Comparison of ENCODE assay signal across 17 cellular contexts in genomic region chr1:165837838-165838364, GRCh38. TPM values are rescaled to one million over a fixed set of nuclear protein-coding genes. Genes with fewer than 3 reads are reported as not detected.
DNase-seq lines count a peak whose midpoint lies in the region; ATAC-seq, FAIRE-seq and TF ChIP-seq lines count a peak whose summit lies in the region.
"Had no signal": no experiment of that assay in that cellular context is flagged by ENCODE, and none has a peak within 500 bp of the region (broad histone marks: within the 10 kb centered on the region; RNA-seq: fewer than 3 reads in every experiment).

No MANE protein-coding gene starts in this region.

- no peak for TF ChIP-seq RAD21 in A549 (conservative IDR thresholded peaks at IDR 0.05 in 1 of 2, IDR thresholded peaks at IDR 0.05 in 1 of 2)
- TF ChIP-seq RAD21 in GM12878 (IDR thresholded peaks at IDR 0.05; ENCODE audit: insufficient read depth, low read depth, low read length): no peak

- intact Hi-C loops in GM12878 (cut with micrococcal nuclease; ENCODE audit: unreplicated experiment) (no loop called here), left lung (cut with DNase I) (no loop called here)
- intact Hi-C loops in CD4-positive, alpha-beta memory T cell (cut with micrococcal nuclease): no loop called here

- TF ChIP-seq POLR2A in A549 (IDR thresholded peaks at IDR 0.05; ENCODE audit: low read length) (no peak), GM12878 (IDR thresholded peaks at IDR 0.05; ENCODE audit: low read depth, low read length) (no peak)

- H3K36me3 ChIP-seq in HEK293 (ENCODE audit: control insufficient read depth in 2 of 2, insufficient read depth in 1 of 2, low read length in 2 of 2): no peaks in the 10 kb centered on the region
- H3K36me3 ChIP-seq in GM12878 (ENCODE audit: control insufficient read depth in 2 of 2, insufficient read depth in 2 of 2, low read length in 1 of 2): peaks cover 0 to 2% of the 10 kb centered on the region in 2 experiments; a peak in 2 of 4 replicates
- H3K36me3 ChIP-seq in left lung: no peaks in the 10 kb centered on the region
- no peaks in the 10 kb centered on the region for H3K36me3 ChIP-seq in CD4-positive, alpha-beta memory T cell (ENCODE audit: insufficient read depth, low read length)

- H4K20me1 ChIP-seq in GM12878 (ENCODE audit: control insufficient read depth, insufficient read depth): no peaks in the 10 kb centered on the region; the same call in 1 of the 2 replicates

- no peaks in the 10 kb centered on the region for H3K9me3 Mint-ChIP-seq in endothelial cell (ENCODE audit: unreplicated experiment)
- no peaks in the 10 kb centered on the region for H3K9me3 Mint-ChIP-seq in CD4-positive, alpha-beta memory T cell
- H3K9me3 Mint-ChIP-seq: CD8-positive, alpha-beta memory T cell had no signal

- H3K9ac ChIP-seq in GM12878 (ENCODE audit: control insufficient read depth, insufficient read depth, low read length): no peak overlapping the region
- H3K9ac ChIP-seq: SK-N-SH had no signal

- H3K27me3 ChIP-seq in GM12878 (replicated peaks in 1 of 2; ENCODE audit: control insufficient read depth in 2 of 2, insufficient read depth in 2 of 2, low read length in 1 of 2) (no peaks in the 10 kb centered on the region), left lung (peaks cover 0 to 13% of the 10 kb centered on the region in 2 donors)
- no peaks in the 10 kb centered on the region for H3K27me3 ChIP-seq in CD4-positive, alpha-beta memory T cell (ENCODE audit: insufficient read depth, low read length)

- peaks cover 48% of the 10 kb centered on the region for H3K4me1 Mint-ChIP-seq in endothelial cell (ENCODE audit: unreplicated experiment)
- H3K4me1 Mint-ChIP-seq in CD4-positive, alpha-beta memory T cell: peaks cover 11 to 15% (median 14%) of the 10 kb centered on the region in 4 donors

- H3K4me1 ChIP-seq in A549 (peaks cover 78% of the 10 kb centered on the region), HEK293 (ENCODE audit: control insufficient read depth, insufficient read depth, low read length) (peaks cover 7% of the 10 kb centered on the region), GM12878 (ENCODE audit: control insufficient read depth, insufficient read depth, low read length) (peaks cover 25% of the 10 kb centered on the region), left lung (peaks cover 0 to 25% of the 10 kb centered on the region in 2 donors)
- peaks cover 9% of the 10 kb centered on the region for H3K4me1 ChIP-seq in CD4-positive, alpha-beta memory T cell (ENCODE audit: insufficient read depth, low read length)

- no peak for FAIRE-seq in A549 (lab: Jason Lieb, UNC)
- peak; percentile 7 for FAIRE-seq in GM12878 (lab: Jason Lieb, UNC)

- H3K9me3 ChIP-seq in A549: no peaks in the 10 kb centered on the region
- H3K9me3 ChIP-seq in HEK293 (ENCODE audit: control insufficient read depth, insufficient read depth, low read depth, low read length): no peaks in the 10 kb centered on the region
- H3K9me3 ChIP-seq in GM12878 (replicated peaks; ENCODE audit: control insufficient read depth, insufficient read depth, low read length): no peaks in the 10 kb centered on the region
- no peaks in the 10 kb centered on the region for H3K9me3 ChIP-seq in left lung
- no peaks in the 10 kb centered on the region for H3K9me3 ChIP-seq in CD4-positive, alpha-beta memory T cell (ENCODE audit: control insufficient read depth in 1 of 2, low read length in 2 of 2)
- H3K9me3 ChIP-seq: SK-N-SH had no signal

- POLR2A ChIA-PET in A549 (lab: Yijun Ruan, JAX): no interaction called here
- POLR2A ChIA-PET in HEK293 (lab: Yijun Ruan, JAX): interaction anchor here (1.0 kb wide), 1 partner anchor 9 kb away, joined by 3 read pairs; no protein-coding TSS in a partner anchor
- POLR2A ChIA-PET in GM12878 (lab: Charles Lee): interaction anchor here (0.6 to 1.3 kb wide), 2 partner anchors 9 to 18 kb away, joined by 7 to 9 read pairs; no protein-coding TSS in a partner anchor
- POLR2A ChIA-PET in CD4-positive, alpha-beta memory T cell (lab: Charles Lee; ENCODE audit: partially characterized antibody): no interaction called here

- in situ Hi-C loops in GM12878 (cut with MboI): no loop called here

- SMC1A ChIA-PET in GM12878 (lab: Charles Lee; ENCODE audit: uncharacterized antibody, unreplicated experiment): interaction anchor here (1.3 to 3.5 kb wide), 6 partner anchors 8 to 69 kb away, joined by 3 to 29 read pairs (median 6); no protein-coding TSS in a partner anchor

- RAD21 ChIA-PET in GM12878 (lab: Charles Lee; ENCODE audit: unreplicated experiment): interaction anchor here (1.2 to 4.6 kb wide), 2 partner anchors 34 kb away, joined by 3 to 13 read pairs; no protein-coding TSS in a partner anchor

- no peak overlapping the region for H2AFZ ChIP-seq in GM12878 (ENCODE audit: control insufficient read depth, low read depth, low read length)

- no TSS peak for BruUV-seq in GM12878 (replicated peaks; lab: Mats Ljungman, UMichigan)

- H3K4me2 ChIP-seq in A549 (peak overlapping the region; percentile 53), GM12878 (ENCODE audit: control insufficient read depth, insufficient read depth) (no peak overlapping the region)
- H3K4me2 ChIP-seq: SK-N-SH had no signal

- no peak for DNase-seq in A549 (ENCODE audit: low read depth in 1 of 2, low spot score in 1 of 2)
- no peak for DNase-seq in GM12878 (ENCODE audit: low read depth, low spot score)
- DNase-seq in left lung: no peak
- no peak for DNase-seq in endothelial cell (ENCODE audit: low spot score)
- no peak for DNase-seq in CD4-positive, alpha-beta memory T cell
- DNase-seq in activated T-cell treated with anti-CD3 and anti-CD28 coated beads, Interleukin-2, amount 50 U/mL, for 48 hours: no peak
- DNase-seq: ACHN; CD8-positive, alpha-beta memory T cell; NCI-H1092; NCI-H1694; SK-N-SH had no signal

- H3K27ac Mint-ChIP-seq in endothelial cell (ENCODE audit: unreplicated experiment): no peak overlapping the region
- peak overlapping the region in 1 of 7 donors; percentile 1 for H3K27ac Mint-ChIP-seq in CD4-positive, alpha-beta memory T cell
- H3K27ac Mint-ChIP-seq: B cell; CD8-positive, alpha-beta memory T cell had no signal

- TF ChIP-seq CTCF in A549 (IDR thresholded peaks at IDR 0.05) (no peak), HEK293 (tag by site-specific recombination; IDR thresholded peaks at IDR 0.05) (no peak), GM12878 (IDR thresholded peaks at IDR 0.05 in 2 of 3, conservative IDR thresholded peaks at IDR 0.05 in 1 of 3; ENCODE audit: control insufficient read depth in 2 of 3, extremely low read depth in 1 of 3, insufficient read depth in 1 of 3, low read depth in 3 of 3, low read length in 3 of 3) (no peak), left lung (IDR thresholded peaks at IDR 0.05) (no peak), endothelial cell (IDR thresholded peaks at IDR 0.05; ENCODE audit: unreplicated experiment) (no peak)

- peak overlapping the region in 1 of 2 experiments; percentile 29; a peak in 2 of 6 replicates for H3K27ac ChIP-seq in A549
- H3K27ac ChIP-seq in HEK293 (ENCODE audit: extremely low read depth, low read depth, low read length): no peak overlapping the region
- no peak overlapping the region for H3K27ac ChIP-seq in GM12878 (ENCODE audit: control insufficient read depth, insufficient read depth)
- no peak overlapping the region for H3K27ac ChIP-seq in left lung
- H3K27ac ChIP-seq in CD4-positive, alpha-beta memory T cell (ENCODE audit: low read depth, low read length): no peak overlapping the region

- H3K36me3 Mint-ChIP-seq in endothelial cell (ENCODE audit: low read depth, unreplicated experiment): no peaks in the 10 kb centered on the region
- H3K36me3 Mint-ChIP-seq in CD4-positive, alpha-beta memory T cell: no peaks in the 10 kb centered on the region

- CTCF ChIA-PET in A549 (lab: Yijun Ruan, JAX) (interaction anchor here (1.2 to 2.0 kb wide), 2 partner anchors 9 to 76 kb away, joined by 3 to 7 read pairs; no protein-coding TSS in a partner anchor), HEK293 (lab: Yijun Ruan, JAX) (interaction anchor here (1.5 kb wide), 1 partner anchor 76 kb away, joined by 3 read pairs; no protein-coding TSS in a partner anchor), GM12878 (lab: Yijun Ruan, JAX) (interaction anchor here (0.8 to 2.2 kb wide), 5 partner anchors 9 to 152 kb away, joined by 3 to 7 read pairs (median 4); no protein-coding TSS in a partner anchor)
- CTCF ChIA-PET in CD4-positive, alpha-beta memory T cell (lab: Charles Lee; ENCODE audit: partially characterized antibody): no interaction called here

- ATAC-seq in A549 (no peak), GM12878 (no peak), left lung (peak; percentile 86), HG03039 (IDR thresholded peaks at IDR 0.05; ENCODE audit: unreplicated experiment) (no peak)
- ATAC-seq: HCT116, Panc1, Right ventricle myocardium inferior had no signal

- no peak for TF ChIP-seq EP300 in A549 (IDR thresholded peaks at IDR 0.05)
- TF ChIP-seq EP300 in GM12878 (IDR thresholded peaks at IDR 0.05; ENCODE audit: borderline replicate concordance in 1 of 2, control insufficient read depth in 1 of 2, low read depth in 2 of 2, low read length in 2 of 2): no peak

- peaks cover 6% of the 10 kb centered on the region for H3K27me3 Mint-ChIP-seq in endothelial cell (ENCODE audit: unreplicated experiment)
- H3K27me3 Mint-ChIP-seq in CD4-positive, alpha-beta memory T cell: no peaks in the 10 kb centered on the region
- H3K27me3 Mint-ChIP-seq: B cell; CD8-positive, alpha-beta memory T cell had no signal

- no peak overlapping the region for H3K4me3 Mint-ChIP-seq in endothelial cell (ENCODE audit: unreplicated experiment)
- H3K4me3 Mint-ChIP-seq in CD4-positive, alpha-beta memory T cell: no peak overlapping the region
- H3K4me3 Mint-ChIP-seq: B cell; CD8-positive, alpha-beta memory T cell had no signal

- peaks cover 87% of the 10 kb centered on the region for H3K79me2 ChIP-seq in GM12878 (ENCODE audit: control insufficient read depth, insufficient read depth, low read length)

- WGBS in A549 (ENCODE audit: missing lambda C conversion rate): 78% methylated on average over 6 of the region's 6 CpGs
- whole genome bisulfite sequencing in GM12878 (ENCODE audit: insufficient coverage, insufficient replicate concordance, low lambda C conversion rate, missing lambda C conversion rate): 88% methylated on average over 6 of the region's 6 CpGs

- no peak overlapping the region for H3K4me3 ChIP-seq in A549
- H3K4me3 ChIP-seq in HEK293 (ENCODE audit: low read depth, low read length): no peak overlapping the region
- H3K4me3 ChIP-seq in GM12878: no peak overlapping the region
- H3K4me3 ChIP-seq in left lung: no peak overlapping the region
- no peak overlapping the region for H3K4me3 ChIP-seq in CD4-positive, alpha-beta memory T cell (ENCODE audit: low read length in 2 of 2)

RNA-seq across cellular contexts. Expression of gene UCK2, which starts 10.5 kb away (rescaled TPM):
- polyA plus RNA-seq in A549 (2011; rRNA removed): 98.9 and 123 TPM in 2 replicates
- polyA plus RNA-seq in A549 (2012; cell fraction: cytosol; rRNA removed): 165 and 172 TPM in 2 replicates
- 112 and 121 TPM in 2 replicates for polyA plus RNA-seq in A549 (2012; cell fraction: nucleus; rRNA removed)
- 72.4 to 76.5 TPM (median 74.8 TPM) in 3 replicates for polyA plus RNA-seq in A549 (2017; fragmentation: RNase III; extraction: RNeasy Plus Mini Kit Qiagen cat#74134 plus additional on column Dnase treatment)
- 172 and 179 TPM in 2 replicates for polyA minus RNA-seq in A549 (2011; rRNA and poly(A)+ RNA removed)
- 49.7 and 55.2 TPM in 2 replicates for total RNA-seq in GM12878 (2013; cell fraction: nucleolus; rRNA removed)
- total RNA-seq in GM12878 (2014; rRNA removed): 99.9 and 105 TPM in 2 replicates
- 55.3 and 57.0 TPM in 2 replicates for total RNA-seq in GM12878 (2014; rRNA removed; fragmentation: Illumina TruSeq; extraction: Trizol)
- total RNA-seq in GM12878 (2021): 70.9 and 74.0 TPM in 2 replicates
- 35.8 TPM for polyA plus RNA-seq in GM12878 (2011; ENCODE audit: low read depth)
- 79.0 and 95.4 TPM in 2 replicates for polyA plus RNA-seq in GM12878 (2011; rRNA removed)
- 117 and 130 TPM in 2 replicates for polyA plus RNA-seq in GM12878 (2011; cell fraction: cytosol; rRNA removed)
- polyA plus RNA-seq in GM12878 (2011; cell fraction: nucleus; rRNA removed): 66.9 and 67.2 TPM in 2 replicates
- 34.8 and 36.4 TPM in 2 replicates for polyA plus RNA-seq in GM12878 (2012)
- polyA plus RNA-seq in GM12878 (2014; fragmentation: Illumina TruSeq; extraction: Trizol): 59.0 and 70.7 TPM in 2 replicates
- 10 to 100 TPM; 67.0 to 74.3 TPM for polyA plus RNA-seq in GM12878 (2014; fragmentation: Nextera tagmentation; extraction: Ambion mirVana)
- 96.3 and 97.0 TPM in 2 replicates for polyA plus RNA-seq in GM12878 (2014; rRNA removed)
- 100 to 1,000 TPM in 1 of 2 experiments, 10 to 100 TPM in 1; 97.6 to 106 TPM for polyA plus RNA-seq in GM12878 (2016; fragmentation: Nextera tagmentation; extraction: Ambion mirVana)
- 129 and 137 TPM in 2 replicates for polyA minus RNA-seq in GM12878 (2011; rRNA and poly(A)+ RNA removed)
- 42.0 and 46.0 TPM in 2 replicates for polyA minus RNA-seq in GM12878 (2011; cell fraction: cytosol; rRNA and poly(A)+ RNA removed)
- polyA minus RNA-seq in GM12878 (2011; cell fraction: nucleus; rRNA and poly(A)+ RNA removed): 27.6 and 52.4 TPM in 2 replicates
- total RNA-seq in left lung: 10 to 100 TPM in 1 of 2 donors, 1 to 10 TPM in 1; 8.6 to 19.8 TPM
- total RNA-seq in endothelial cell (ENCODE audit: unreplicated experiment): 52.9 TPM
- total RNA-seq in CD4-positive, alpha-beta memory T cell: 1 to 10 TPM; 2.1 to 2.7 TPM
- 1 to 10 TPM; 5.4 to 5.6 TPM for polyA plus RNA-seq in CD4-positive, alpha-beta memory T cell

Comparison
In these comparisons a context has a peak if more than half of its experiments do, and no peak if none do; other contexts are left out.
1. POLR2A ChIA-PET loops: an anchor here in HEK293 (1.0 kb wide) and GM12878 (0.6 to 1.3 kb wide); none called in A549 and CD4-positive, alpha-beta memory T cell.